In genomic region chr9:98755006-98755618, GRCh38 we compare ENCODE assay signal across 23 cellular contexts. TPM values are rescaled to one million over a fixed set of nuclear protein-coding genes. Genes with fewer than 3 reads are reported as not detected.
DNase-seq lines count a peak whose midpoint lies in the region; ATAC-seq, FAIRE-seq and TF ChIP-seq lines count a peak whose summit lies in the region.
"Had no signal": no experiment of that assay in that cellular context is flagged by ENCODE, and none has a peak within 500 bp of the region (broad histone marks: within the 10 kb centered on the region; RNA-seq: fewer than 3 reads in every experiment).

No MANE protein-coding gene starts in this region.

- no peaks in the 10 kb centered on the region for H3K27me3 Mint-ChIP-seq in activated naive CD4-positive, alpha-beta T cell treated with anti-CD3 and anti-CD28 coated beads, Interleukin-2, amount 10 ng/mL, durations not matched to agents 7 days and 5 days

- H3K9me3 ChIP-seq in K562 (replicated peaks; ENCODE audit: control insufficient read depth, insufficient read depth, low read depth, low read length), result no peaks in the 10 kb centered on the region
- H3K9me3 ChIP-seq in gastroesophageal sphincter, result no peaks in the 10 kb centered on the region
- H3K9me3 ChIP-seq: HAP-1, SK-N-SH had no signal

- no peaks in the 10 kb centered on the region for H3K4me1 Mint-ChIP-seq in activated naive CD4-positive, alpha-beta T cell treated with anti-CD3 and anti-CD28 coated beads, Interleukin-2, amount 10 ng/mL, durations not matched to agents 7 days and 5 days

- no peak for FAIRE-seq in K562 (lab: Jason Lieb, UNC)
- FAIRE-seq: GM12892 had no signal

- H3K4me1 ChIP-seq in K562 (replicated peaks in 1 of 2; ENCODE audit: control insufficient read depth in 2 of 2, insufficient read depth in 2 of 2, low read length in 2 of 2) (no peaks in the 10 kb centered on the region; a peak in 3 of 5 replicates), gastroesophageal sphincter (no peaks in the 10 kb centered on the region)
- H3K4me1 ChIP-seq: HAP-1 had no signal

- intact Hi-C loops in K562 (cut with micrococcal nuclease), result no loop called here

- H3K4me3 Mint-ChIP-seq in activated naive CD4-positive, alpha-beta T cell treated with anti-CD3 and anti-CD28 coated beads, Interleukin-2, amount 10 ng/mL, durations not matched to agents 7 days and 5 days, result no peak overlapping the region

- H3K27ac ChIP-seq in K562 (ENCODE audit: extremely low read depth, low read depth, low read length) (no peak overlapping the region), gastroesophageal sphincter (no peak overlapping the region)
- H3K27ac ChIP-seq: 22Rv1 had no signal

- H3K9me3 Mint-ChIP-seq in activated naive CD4-positive, alpha-beta T cell treated with anti-CD3 and anti-CD28 coated beads, Interleukin-2, amount 50 U/mL, for 72 hours, result peaks cover 0 to 4% of the 10 kb centered on the region in 2 donors
- H3K9me3 Mint-ChIP-seq in activated naive CD4-positive, alpha-beta T cell treated with anti-CD3 and anti-CD28 coated beads, Interleukin-2, amount 10 ng/mL, durations not matched to agents 7 days and 5 days, result peaks cover 2% of the 10 kb centered on the region

- H3K9ac ChIP-seq in K562 (ENCODE audit: insufficient read depth in 1 of 2, low read depth in 2 of 2, low read length in 2 of 2), result no peak overlapping the region
- H3K9ac ChIP-seq: SK-N-SH had no signal

- H3K36me3 ChIP-seq in K562 (ENCODE audit: control insufficient read depth, insufficient read depth, low read length) (peaks cover 69% of the 10 kb centered on the region; the same call in 2 of the 3 replicates), gastroesophageal sphincter (peaks cover 0 to 94% of the 10 kb centered on the region in 2 donors)

- no peak overlapping the region for H2AFZ ChIP-seq in K562 (ENCODE audit: low read depth, low read length)

- H3K27ac Mint-ChIP-seq in activated naive CD4-positive, alpha-beta T cell treated with anti-CD3 and anti-CD28 coated beads, Interleukin-2, amount 50 U/mL, for 72 hours, result peak overlapping the region; percentile 14 to 32
- no peak overlapping the region for H3K27ac Mint-ChIP-seq in activated naive CD4-positive, alpha-beta T cell treated with anti-CD3 and anti-CD28 coated beads, Interleukin-2, amount 10 ng/mL, durations not matched to agents 7 days and 5 days

- CTCF ChIA-PET in activated naive CD4-positive, alpha-beta T cell treated with anti-CD3 and anti-CD28 coated beads, Interleukin-2, amount 10 ng/mL, durations not matched to agents 7 days and 5 days (lab: Charles Lee), result no interaction called here
- CTCF ChIA-PET in K562 (lab: Yijun Ruan, JAX; ENCODE audit: low intra/inter-chr PET ratio), result no interaction called here

- 0 out of 2 replicates have a peak, but pooled peaks cover 2% of the 10 kb centered on the region for H4K20me1 ChIP-seq in K562 (replicated peaks; ENCODE audit: control insufficient read depth, insufficient read depth, low read length)

- POLR2A ChIA-PET in K562 (lab: Yijun Ruan, JAX), result interaction anchor here (0.6 kb wide), 1 partner anchor 13 kb away, joined by 3 read pairs; no protein-coding TSS in a partner anchor

- H3K4me2 ChIP-seq in K562 (ENCODE audit: insufficient read depth, low read length), result no peak overlapping the region
- H3K4me2 ChIP-seq: SK-N-SH had no signal

- H3K27me3 ChIP-seq in K562 (ENCODE audit: control insufficient read depth in 2 of 2, insufficient read depth in 2 of 2, low read length in 2 of 2), result no peaks in the 10 kb centered on the region
- H3K27me3 ChIP-seq in gastroesophageal sphincter, result no peaks in the 10 kb centered on the region

- TF ChIP-seq POLR2A in K562 (conservative IDR thresholded peaks at IDR 0.05), result no peak
- no peak for TF ChIP-seq POLR2A in gastroesophageal sphincter (IDR thresholded peaks at IDR 0.05)

- TF ChIP-seq EP300 in K562 (IDR thresholded peaks at IDR 0.05; ENCODE audit: low read length), result no peak
- TF ChIP-seq EP300 in gastroesophageal sphincter (IDR thresholded peaks at IDR 0.05), result no peak

- H3K4me3 ChIP-seq in K562, result no peak overlapping the region
- no peak overlapping the region for H3K4me3 ChIP-seq in epithelial cell of proximal tubule (ENCODE audit: low read depth, low read length)
- no peak overlapping the region for H3K4me3 ChIP-seq in gastroesophageal sphincter
- H3K4me3 ChIP-seq: HAP-1 had no signal

- no peaks in the 10 kb centered on the region for H3K79me2 ChIP-seq in K562 (ENCODE audit: control insufficient read depth, insufficient read depth, low read length)

- no TSS peak for BruUV-seq in K562 (replicated peaks; lab: Mats Ljungman, UMichigan)

- H3K36me3 Mint-ChIP-seq in activated naive CD4-positive, alpha-beta T cell treated with anti-CD3 and anti-CD28 coated beads, Interleukin-2, amount 50 U/mL, for 72 hours, result peaks cover 18 to 30% of the 10 kb centered on the region in 2 donors
- H3K36me3 Mint-ChIP-seq in activated naive CD4-positive, alpha-beta T cell treated with anti-CD3 and anti-CD28 coated beads, Interleukin-2, amount 10 ng/mL, durations not matched to agents 7 days and 5 days, result no peaks in the 10 kb centered on the region

- 25% methylated on average over 6 of the region's 6 CpGs for WGBS in K562 (ENCODE audit: insufficient coverage, low coverage, missing lambda C conversion rate)
- WGBS in gastroesophageal sphincter (ENCODE audit: low coverage in 1 of 2), 2 donors, result 90 to 97% methylated on average over 4 to 6 of the region's 6 CpGs

- no peak for ATAC-seq in activated naive CD4-positive, alpha-beta T cell treated with anti-CD3 and anti-CD28 coated beads, Interleukin-2, amount 50 U/mL, for 72 hours
- ATAC-seq in K562 (no peak; the same call in 1 of the 3 replicates), gastroesophageal sphincter (no peak)

- no peak for DNase-seq in activated naive CD4-positive, alpha-beta T cell treated with anti-CD3 and anti-CD28 coated beads, Interleukin-2, amount 50 U/mL, for 72 hours (ENCODE audit: low spot score in 2 of 2)
- DNase-seq in activated naive CD4-positive, alpha-beta T cell treated with anti-CD3 and anti-CD28 coated beads, Interleukin-2, amount 10 ng/mL, durations not matched to agents 7 days and 5 days, result no peak
- DNase-seq in K562 (ENCODE audit: extremely low read depth in 1 of 4, low spot score in 3 of 4) (peak in 2 of 4 experiments; percentile 23 to 39), epithelial cell of proximal tubule (ENCODE audit: low read depth) (no peak), NCI-H1092 (lab: John Stamatoyannopoulos, UW) (no peak), SHP77 (lab: John Stamatoyannopoulos, UW) (no peak)
- no peak for DNase-seq in stimulated activated CD4-positive, alpha-beta T cell treated with anti-CD3 and anti-CD28 coated beads, Interleukin-4, amount 100 ng/mL, for 4 hours
- DNase-seq: Calu3, DMS153, DND-41, KG1, MM.1S, NCI-H1417, NCI-H1694 treated with DMSO at 0.1 percent for 48 hours, NCI-H2081, NCI-H2227 treated with DMSO at 0.1 percent for 48 hours, NCI-H526 treated with DMSO at 0.1 percent for 48 hours, SIG-M5, SK-N-SH had no signal

- peak in 2 of 3 experiments; percentile 6 to 17; a peak in 1 of 6 replicates for TF ChIP-seq CTCF in K562 (IDR thresholded peaks at IDR 0.05 in 2 of 3, conservative IDR thresholded peaks at IDR 0.05 in 1 of 3; ENCODE audit: insufficient read depth in 2 of 3, low read depth in 1 of 3, low read length in 3 of 3)
- peak; percentile 11 for TF ChIP-seq CTCF in epithelial cell of proximal tubule (conservative IDR thresholded peaks at IDR 0.05; ENCODE audit: low read depth, low read length)
- no peak for TF ChIP-seq CTCF in gastroesophageal sphincter (IDR thresholded peaks at IDR 0.05)

- in situ Hi-C loops in K562 (cut with MboI), result no loop called here

- peaks cover 5% of the 10 kb centered on the region for H3K9me1 ChIP-seq in K562 (ENCODE audit: control insufficient read depth, insufficient read depth, low read length)

- TF ChIP-seq RAD21 in K562 (CRISPR knock-in tag; conservative IDR thresholded peaks at IDR 0.05 in 1 of 2, IDR thresholded peaks at IDR 0.05 in 1 of 2), result no peak

RNA-seq across cellular contexts. Expression of gene ANKS6, which starts 41.2 kb away (rescaled TPM):
- 10 to 100 TPM in 1 of 2 donors, 1 to 10 TPM in 1; 9.8 to 18.6 TPM for total RNA-seq in activated naive CD4-positive, alpha-beta T cell treated with anti-CD3 and anti-CD28 coated beads, Interleukin-2, amount 50 U/mL, for 72 hours
- total RNA-seq in K562 (2011; cell fraction: chromatin; rRNA removed; ENCODE audit: low replicate concordance), result 68.9 and 115 TPM in 2 replicates
- total RNA-seq in K562 (2011; cell fraction: nucleolus; rRNA removed), result 69.9 and 73.9 TPM in 2 replicates
- total RNA-seq in K562 (2011; cell fraction: nucleoplasm; rRNA removed), result 65.8 and 76.9 TPM in 2 replicates
- total RNA-seq in K562 (2014; rRNA removed), result 46.3 and 64.7 TPM in 2 replicates
- 25.4 and 28.5 TPM in 2 replicates for total RNA-seq in K562 (2014; rRNA removed; fragmentation: Illumina TruSeq; extraction: Trizol)
- total RNA-seq in K562 (2015; rRNA removed; fragmentation: Illumina TruSeq; extraction: Trizol), result 30.1 and 31.9 TPM in 2 replicates
- 72.2 and 74.5 TPM in 2 replicates for total RNA-seq in K562 (2021)
- polyA plus RNA-seq in K562 (2011; rRNA removed), result 46.5 and 50.7 TPM in 2 replicates
- polyA plus RNA-seq in K562 (2011; cell fraction: cytosol; rRNA removed), result 43.5 and 86.7 TPM in 2 replicates
- 120 and 181 TPM in 2 replicates for polyA plus RNA-seq in K562 (2011; cell fraction: nucleus; rRNA removed)
- 43.7 and 44.2 TPM in 2 replicates for polyA plus RNA-seq in K562 (2012)
- polyA plus RNA-seq in K562 (2014; fragmentation: Illumina TruSeq; extraction: Trizol), result 36.9 and 41.8 TPM in 2 replicates
- 10 to 100 TPM in 1 of 2 experiments, 1 to 10 TPM in 1; 9.9 to 11.8 TPM for polyA plus RNA-seq in K562 (2014; fragmentation: Nextera tagmentation; extraction: Ambion mirVana)
- polyA plus RNA-seq in K562 (2014; rRNA removed), result 68.8 and 74.3 TPM in 2 replicates
- 27.0 and 35.5 TPM in 2 replicates for polyA minus RNA-seq in K562 (2011; rRNA and poly(A)+ RNA removed)
- 29.9 and 31.2 TPM in 2 replicates for polyA minus RNA-seq in K562 (2011; cell fraction: cytosol; rRNA and poly(A)+ RNA removed)
- 31.0 and 35.3 TPM in 2 replicates for polyA minus RNA-seq in K562 (2011; cell fraction: nucleus; rRNA and poly(A)+ RNA removed)
- 23.8 and 28.6 TPM in 2 replicates for total RNA-seq in epithelial cell of proximal tubule
- total RNA-seq in gastroesophageal sphincter, result 10 to 100 TPM; 17.6 to 38.4 (median 22.8) TPM

RNA-seq across cellular contexts. Expression of gene GABBR2, which starts 46.4 kb away (rescaled TPM):
- total RNA-seq in activated naive CD4-positive, alpha-beta T cell treated with anti-CD3 and anti-CD28 coated beads, Interleukin-2, amount 50 U/mL, for 72 hours, result not detected
- total RNA-seq in K562 (2011; cell fraction: chromatin; rRNA removed; ENCODE audit: low replicate concordance), result 3.2 and 3.7 TPM in 2 replicates
- 1.2 and 1.3 TPM in 2 replicates for total RNA-seq in K562 (2011; cell fraction: nucleolus; rRNA removed)
- total RNA-seq in K562 (2011; cell fraction: nucleoplasm; rRNA removed), result 1.9 and 4.7 TPM in 2 replicates
- total RNA-seq in K562 (2014; rRNA removed) (0.27 and 0.33 TPM in 2 replicates), K562 (2014; rRNA removed; fragmentation: Illumina TruSeq; extraction: Trizol) (0.18 and 0.29 TPM in 2 replicates), K562 (2015; rRNA removed; fragmentation: Illumina TruSeq; extraction: Trizol) (0.29 and 0.41 TPM in 2 replicates), K562 (2021) (0.42 and 0.47 TPM in 2 replicates), epithelial cell of proximal tubule (0.51 and 0.75 TPM in 2 replicates), gastroesophageal sphincter (under 1 TPM in 2 of 4 donors, not detected in 2; 0.04 to 0.25 TPM)
- polyA plus RNA-seq in K562 (2011; rRNA removed) (0.27 and 0.32 TPM in 2 replicates), K562 (2014; fragmentation: Illumina TruSeq; extraction: Trizol) (0.36 and 0.53 TPM in 2 replicates), K562 (2014; fragmentation: Nextera tagmentation; extraction: Ambion mirVana) (1 to 10 TPM in 1 of 2 experiments, under 1 TPM in 1; 0.15 to 1.9 TPM), K562 (2014; rRNA removed) (0.32 and 1.1 TPM in 2 replicates)
- 0.04 and 0.82 TPM in 2 replicates for polyA plus RNA-seq in K562 (2011; cell fraction: cytosol; rRNA removed)
- polyA plus RNA-seq in K562 (2011; cell fraction: nucleus; rRNA removed), result 0.29 and 0.77 TPM in 2 replicates
- polyA plus RNA-seq in K562 (2012), result 0.40 and 0.44 TPM in 2 replicates
- polyA minus RNA-seq in K562 (2011; rRNA and poly(A)+ RNA removed), result 0.30 and 1.1 TPM in 2 replicates
- polyA minus RNA-seq in K562 (2011; cell fraction: cytosol; rRNA and poly(A)+ RNA removed), result 0.38 and 2.5 TPM in 2 replicates
- 1.1 and 1.7 TPM in 2 replicates for polyA minus RNA-seq in K562 (2011; cell fraction: nucleus; rRNA and poly(A)+ RNA removed)
- polyA plus RNA-seq: SK-N-SH had no signal

RNA-seq across cellular contexts. Expression of gene GALNT12, which starts 52.4 kb away (rescaled TPM):
- 10 to 100 TPM in 1 of 2 donors, 1 to 10 TPM in 1; 8.1 to 12.0 TPM for total RNA-seq in activated naive CD4-positive, alpha-beta T cell treated with anti-CD3 and anti-CD28 coated beads, Interleukin-2, amount 50 U/mL, for 72 hours
- 99.2 and 173 TPM in 2 replicates for total RNA-seq in K562 (2011; cell fraction: chromatin; rRNA removed; ENCODE audit: low replicate concordance)
- 75.7 and 81.2 TPM in 2 replicates for total RNA-seq in K562 (2011; cell fraction: nucleolus; rRNA removed)
- 101 and 122 TPM in 2 replicates for total RNA-seq in K562 (2011; cell fraction: nucleoplasm; rRNA removed)
- total RNA-seq in K562 (2014; rRNA removed) (36.3 and 39.1 TPM in 2 replicates), K562 (2014; rRNA removed; fragmentation: Illumina TruSeq; extraction: Trizol) (44.2 and 51.1 TPM in 2 replicates), K562 (2015; rRNA removed; fragmentation: Illumina TruSeq; extraction: Trizol) (43.6 and 46.8 TPM in 2 replicates), K562 (2021) (38.1 and 39.3 TPM in 2 replicates), epithelial cell of proximal tubule (8.8 and 19.5 TPM in 2 replicates), gastroesophageal sphincter (10 to 100 TPM; 13.7 to 34.6 (median 15.2) TPM)
- polyA plus RNA-seq in K562 (2011; rRNA removed) (82.9 and 86.6 TPM in 2 replicates), K562 (2014; fragmentation: Illumina TruSeq; extraction: Trizol) (42.4 and 45.3 TPM in 2 replicates), K562 (2014; fragmentation: Nextera tagmentation; extraction: Ambion mirVana) (10 to 100 TPM; 29.7 to 33.7 TPM), K562 (2014; rRNA removed) (45.6 and 49.4 TPM in 2 replicates)
- 28.4 and 41.1 TPM in 2 replicates for polyA plus RNA-seq in K562 (2011; cell fraction: cytosol; rRNA removed)
- 163 and 207 TPM in 2 replicates for polyA plus RNA-seq in K562 (2011; cell fraction: nucleus; rRNA removed)
- 37.8 and 58.5 TPM in 2 replicates for polyA plus RNA-seq in K562 (2012)
- 35.3 and 36.9 TPM in 2 replicates for polyA minus RNA-seq in K562 (2011; rRNA and poly(A)+ RNA removed)
- 12.0 and 15.8 TPM in 2 replicates for polyA minus RNA-seq in K562 (2011; cell fraction: cytosol; rRNA and poly(A)+ RNA removed)
- polyA minus RNA-seq in K562 (2011; cell fraction: nucleus; rRNA and poly(A)+ RNA removed), result 32.7 and 49.1 TPM in 2 replicates

Comparison
In these comparisons a context has a peak if more than half of its experiments do, and no peak if none do; other contexts are left out.
1. CTCF ChIP-seq: peak in K562 (2 of 3) and epithelial cell of proximal tubule (single experiment); none in gastroesophageal sphincter (0 of 4).